Comparison of ENCODE assay signal across 11 cellular contexts in the genomic region with DNA sequence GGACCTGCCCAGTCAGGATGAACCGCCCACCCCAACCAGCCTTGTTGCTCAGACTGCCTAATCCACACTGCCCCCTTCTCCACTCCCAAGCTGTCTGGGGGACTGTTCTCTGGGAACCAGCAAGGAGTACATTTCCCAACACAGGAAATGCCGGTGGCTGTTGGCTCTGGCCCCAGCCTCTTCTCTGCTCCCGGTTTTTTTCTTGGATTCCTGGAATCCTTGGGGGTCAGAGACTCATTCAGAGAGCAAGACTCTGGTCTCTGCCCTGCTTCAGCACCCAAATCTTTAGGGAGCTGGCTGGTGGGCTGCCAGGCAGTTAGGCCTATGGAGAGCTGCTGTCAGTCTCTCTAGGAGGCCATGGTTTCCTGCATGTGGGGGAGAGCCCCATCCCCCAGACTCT. TPM values are rescaled to one million over a fixed set of nuclear protein-coding genes. Genes with fewer than 3 reads are reported as not detected.
DNase-seq lines count a peak whose midpoint lies in the region; ATAC-seq, FAIRE-seq and TF ChIP-seq lines count a peak whose summit lies in the region.
"Had no signal": no experiment of that assay in that cellular context is flagged by ENCODE, and none has a peak within 500 bp of the region (broad histone marks: within the 10 kb centered on the region; RNA-seq: fewer than 3 reads in every experiment).

No MANE protein-coding gene starts in this region.

- H3K27ac ChIP-seq in ascending aorta (peak overlapping the region; percentile 87 to 88), heart left ventricle (peak overlapping the region; percentile 35 to 82 (median 67)), psoas muscle (peak overlapping the region; percentile 57)

- no peaks in the 10 kb centered on the region for H3K27me3 ChIP-seq in ascending aorta
- no peaks in the 10 kb centered on the region for H3K27me3 ChIP-seq in heart left ventricle
- no peaks in the 10 kb centered on the region for H3K27me3 ChIP-seq in psoas muscle (ENCODE audit: insufficient read depth in 3 of 3, low read length in 2 of 3)

- 32 to 46% (median 41%) methylated on average over 3 of the region's 3 CpGs for WGBS in heart left ventricle, 4 donors
- WGBS in psoas muscle, 3 donors, result 25 to 49% (median 39%) methylated on average over 3 of the region's 3 CpGs

- intact Hi-C loops in ascending aorta (cut with DNase I), result loop anchor here (10.0 kb wide), 1 partner anchor 690 kb away; a partner anchor contains a TSS
- intact Hi-C loops in heart left ventricle (cut with DNase I), result loop anchor here in 2 of 10 donors (10.0 kb wide), 4 partner anchors 50 to 180 kb away; no protein-coding TSS in a partner anchor
- intact Hi-C loops in psoas muscle (cut with DNase I), result loop anchor here in 1 of 2 donors (10.0 kb wide), 2 partner anchors 110 to 170 kb away; a partner anchor contains a TSS

- ATAC-seq in heart left ventricle, result peak; percentile 33 to 68 (median 60)
- ATAC-seq in psoas muscle, result peak in 3 of 4 donors; percentile 36 to 56 (median 56)
- ATAC-seq in HG02798 (IDR thresholded peaks at IDR 0.05; ENCODE audit: poor library complexity, unreplicated experiment), result no peak

- peaks cover 0 to 7% of the 10 kb centered on the region in 2 donors for H3K36me3 ChIP-seq in ascending aorta
- peaks cover 0 to 34% (median 4%) of the 10 kb centered on the region in 9 donors for H3K36me3 ChIP-seq in heart left ventricle
- H3K36me3 ChIP-seq in psoas muscle (ENCODE audit: insufficient read depth in 1 of 2, low read depth in 1 of 2), result no peaks in the 10 kb centered on the region

- peaks cover 13 to 25% of the 10 kb centered on the region in 2 donors for H3K4me1 ChIP-seq in ascending aorta
- peaks cover 9 to 70% (median 54%) of the 10 kb centered on the region in 12 donors for H3K4me1 ChIP-seq in heart left ventricle
- no peaks in the 10 kb centered on the region for H3K4me1 ChIP-seq in psoas muscle

- H3K4me3 ChIP-seq in ascending aorta, result no peak overlapping the region
- H3K4me3 ChIP-seq in heart left ventricle, result peak overlapping the region in 3 of 12 donors; percentile 3 to 24 (median 15)
- H3K4me3 ChIP-seq in psoas muscle, result no peak overlapping the region

- no peak for TF ChIP-seq CTCF in ascending aorta (IDR thresholded peaks at IDR 0.05)
- no peak for TF ChIP-seq CTCF in heart left ventricle (IDR thresholded peaks at IDR 0.05)
- TF ChIP-seq CTCF in psoas muscle (IDR thresholded peaks at IDR 0.05), result no peak
- no peak for TF ChIP-seq CTCF in GM13976 (IDR thresholded peaks at IDR 0.05; ENCODE audit: borderline replicate concordance, control extremely low read depth, extremely low read depth, insufficient read depth, missing control alignments)

- DNase-seq in AG20443 (ENCODE audit: low spot score) (peak; percentile 84), ascending aorta (ENCODE audit: low spot score in 2 of 2) (peak in 1 of 2 donors; percentile 88), heart left ventricle (peak in 4 of 5 donors; percentile 52 to 76 (median 72)), psoas muscle (peak; percentile 63 to 79), GM12892 (ENCODE audit: insufficient read length) (no peak), 8988T (no peak), GM13976 (ENCODE audit: low spot score) (no peak)
- DNase-seq: activated T-cell treated with anti-CD3 and anti-CD28 coated beads for 4 hours; NCI-H1417 treated with DMSO at 0.1 percent for 48 hours; stimulated activated CD4-positive, alpha-beta T cell treated with anti-CD3 and anti-CD28 coated beads, Interleukin-4, amount 100 ng/mL, for 4 hours had no signal

- no peaks in the 10 kb centered on the region for H3K9me3 ChIP-seq in ascending aorta
- no peaks in the 10 kb centered on the region for H3K9me3 ChIP-seq in heart left ventricle
- H3K9me3 ChIP-seq in psoas muscle, result no peaks in the 10 kb centered on the region

- FAIRE-seq in GM12892 (lab: Jason Lieb, UNC), result no peak

- TF ChIP-seq POLR2A in heart left ventricle (IDR thresholded peaks at IDR 0.05), result no peak
- TF ChIP-seq POLR2A in GM12892 (IDR thresholded peaks at IDR 0.05; ENCODE audit: low read depth, low read length), result no peak

- in situ Hi-C loops in GM13976 (cut with MboI; ENCODE audit: low sequenced_read_pairs, unreplicated experiment), result no loop called here

RNA-seq across cellular contexts. Expression of a gene that starts 10.8 kb away (rescaled TPM):
- total RNA-seq in ascending aorta (24.6 TPM), heart left ventricle (10 to 100 TPM; 10.9 to 24.9 (median 19.8) TPM), psoas muscle (10 to 100 TPM in 3 of 4 donors, 1 to 10 TPM in 1; 4.5 to 11.2 (median 10.8) TPM)
- polyA plus RNA-seq in heart left ventricle (10 to 100 TPM in 1 of 2 donors, 1 to 10 TPM in 1; 9.1 to 22.5 TPM), psoas muscle (1 to 10 TPM; 2.4 to 7.7 (median 4.0) TPM)
- polyA plus RNA-seq in GM12892 (2012; ENCODE audit: missing spikeins), result 51.5 TPM

RNA-seq across cellular contexts. Expression of a gene that starts 37.0 kb away (rescaled TPM):
- total RNA-seq in ascending aorta (not detected), heart left ventricle (under 1 TPM in 2 of 9 donors, not detected in 7; 0.06 to 0.19 TPM), psoas muscle (not detected)
- polyA plus RNA-seq in heart left ventricle (not detected), psoas muscle (not detected)
- polyA plus RNA-seq in GM12892 (2012; ENCODE audit: missing spikeins), result not detected

Comparison
In these comparisons a context has a peak if more than half of its experiments do, and no peak if none do; other contexts are left out.
1. DNase-seq: peak in AG20443 (single experiment), heart left ventricle (4 of 5) and psoas muscle (2 of 2); none in GM12892 (single experiment), 8988T (single experiment) and GM13976 (single experiment).
2. Peak in every context shown above with its lines, with median percentiles within 50 percentile points of each other: H3K27ac ChIP-seq.